8 cellular contexts compared by ENCODE assay signal in genomic region chr22:39994566-39995345, GRCh38. TPM values are rescaled to one million over a fixed set of nuclear protein-coding genes. Genes with fewer than 3 reads are reported as not detected.
A peak's percentile ranks its signal among the peaks of the same experiment; 100 is the strongest.
DNase-seq lines count a peak whose midpoint lies in the region; ATAC-seq and FAIRE-seq lines count a peak whose summit lies in the region.

FAM83F (plus strand) TSS chr22:39994954; CDS start chr22:39995043, 89 bp downstream.

- peak within 1 kb of the TSS; percentile 60 for H3K4me3 Mint-ChIP-seq in activated T-helper 2 cell treated with anti-CD3 and anti-CD28 coated beads, Interferon-gamma antibody, Interleukin-2, Interleukin-4, amounts not matched to agents 10 μg/mL and 5 μg/mL and 100 μg/mL, durations not matched to agents 14 hours and 24 hours and 36 hours (ENCODE audit: low read depth)

- H3K27me3 ChIP-seq in iPS-18a (ENCODE audit: control insufficient read depth, insufficient read depth, low read length): peaks cover 45% of the 10 kb centered on the region

- ATAC-seq in GM21367 (IDR thresholded peaks at IDR 0.05; ENCODE audit: unreplicated experiment) (no peak), HG03045 (IDR thresholded peaks at IDR 0.05; ENCODE audit: unreplicated experiment) (no peak)

- H3K36me3 ChIP-seq in iPS-18a (ENCODE audit: control insufficient read depth, low read depth, low read length): no peaks in the 10 kb centered on the region

- no peaks in the 10 kb centered on the region for H3K9me3 ChIP-seq in iPS-18a (ENCODE audit: control insufficient read depth, low read depth, low read length)

- H3K9ac ChIP-seq in iPS-18a (ENCODE audit: low read length): peak within 1 kb of the TSS; percentile 69

- H3K36me3 Mint-ChIP-seq in activated T-helper 2 cell treated with anti-CD3 and anti-CD28 coated beads, Interferon-gamma antibody, Interleukin-2, Interleukin-4, amounts not matched to agents 10 μg/mL and 5 μg/mL and 100 μg/mL, durations not matched to agents 14 hours and 24 hours and 36 hours (ENCODE audit: low read depth): no peaks in the 10 kb centered on the region

- peaks cover 7% of the 10 kb centered on the region for H3K4me1 Mint-ChIP-seq in activated T-helper 2 cell treated with anti-CD3 and anti-CD28 coated beads, Interferon-gamma antibody, Interleukin-2, Interleukin-4, amounts not matched to agents 10 μg/mL and 5 μg/mL and 100 μg/mL, durations not matched to agents 14 hours and 24 hours and 36 hours (ENCODE audit: low read depth)

- H3K27me3 Mint-ChIP-seq in activated T-helper 2 cell treated with anti-CD3 and anti-CD28 coated beads, Interferon-gamma antibody, Interleukin-2, Interleukin-4, amounts not matched to agents 10 μg/mL and 5 μg/mL and 100 μg/mL, durations not matched to agents 14 hours and 24 hours and 36 hours (ENCODE audit: low read depth): peaks cover 51% of the 10 kb centered on the region

- H3K4me1 ChIP-seq in iPS-18a (ENCODE audit: control insufficient read depth, low read depth, low read length): peaks cover 42% of the 10 kb centered on the region

- H3K27ac Mint-ChIP-seq in activated T-helper 2 cell treated with anti-CD3 and anti-CD28 coated beads, Interferon-gamma antibody, Interleukin-2, Interleukin-4, amounts not matched to agents 10 μg/mL and 5 μg/mL and 100 μg/mL, durations not matched to agents 14 hours and 24 hours and 36 hours: peak within 1 kb of the TSS; percentile 39

- FAIRE-seq in RCC 7860 (lab: Jason Lieb, UNC): no peak

- DNase-seq in NCI-H2081 (lab: John Stamatoyannopoulos, UW): peak; percentile 28 to 43
- no peak for DNase-seq in NCI-H2081 treated with DMSO at 0.1 percent for 48 hours (lab: John Stamatoyannopoulos, UW)
- DNase-seq in activated T-helper 2 cell treated with anti-CD3 and anti-CD28 coated beads, Interferon-gamma antibody, Interleukin-2, Interleukin-4, amounts not matched to agents 10 μg/mL and 5 μg/mL and 100 μg/mL, durations not matched to agents 14 hours and 24 hours and 36 hours (ENCODE audit: low spot score): no peak
- DNase-seq in stimulated activated CD8-positive, alpha-beta memory T cell treated with anti-CD3 and anti-CD28 coated beads, Interleukin-4, amount 100 ng/mL, for 48 hours: peak; percentile 39
- no peak for DNase-seq in RCC 7860 (ENCODE audit: low spot score)

- intact Hi-C loops in activated T-helper 2 cell treated with anti-CD3 and anti-CD28 coated beads, Interferon-gamma antibody, Interleukin-2, Interleukin-4, amounts not matched to agents 10 μg/mL and 5 μg/mL and 100 μg/mL, durations not matched to agents 14 hours and 24 hours and 36 hours (cut with micrococcal nuclease): no loop called here

- H3K4me3 ChIP-seq in iPS-18a (ENCODE audit: low read length): peak within 1 kb of the TSS; percentile 62

- H3K9me3 Mint-ChIP-seq in activated T-helper 2 cell treated with anti-CD3 and anti-CD28 coated beads, Interferon-gamma antibody, Interleukin-2, Interleukin-4, amounts not matched to agents 10 μg/mL and 5 μg/mL and 100 μg/mL, durations not matched to agents 14 hours and 24 hours and 36 hours: no peaks in the 10 kb centered on the region

- H3K27ac ChIP-seq in iPS-18a (ENCODE audit: low read length): no peak within 1 kb of the TSS

RNA-seq across cellular contexts. Expression of gene FAM83F, which starts in this region (rescaled TPM):
- 0.07 and 0.11 TPM in 2 replicates for total RNA-seq in activated T-helper 2 cell treated with anti-CD3 and anti-CD28 coated beads, Interferon-gamma antibody, Interleukin-2, Interleukin-4, amounts not matched to agents 10 μg/mL and 5 μg/mL and 100 μg/mL, durations not matched to agents 14 hours and 24 hours and 36 hours

Comparison
In these comparisons a context has a peak if more than half of its experiments do, and no peak if none do; other contexts are left out.
1. DNase-seq: peak in NCI-H2081 (2 of 2) and stimulated activated CD8-positive, alpha-beta memory T cell treated with anti-CD3 and anti-CD28 coated beads, Interleukin-4, amount 100 ng/mL, for 48 hours (single experiment); none in NCI-H2081 treated with DMSO at 0.1 percent for 48 hours (single experiment), activated T-helper 2 cell treated with anti-CD3 and anti-CD28 coated beads, Interferon-gamma antibody, Interleukin-2, Interleukin-4, amounts not matched to agents 10 μg/mL and 5 μg/mL and 100 μg/mL, durations not matched to agents 14 hours and 24 hours and 36 hours (single experiment) and RCC 7860 (single experiment).